In genomic region chr6:22320750-22321149, GRCh38 we compare ENCODE assay signal across 12 cellular contexts. TPM values are rescaled to one million over a fixed set of nuclear protein-coding genes. Genes with fewer than 3 reads are reported as not detected.
DNase-seq lines count a peak whose midpoint lies in the region; ATAC-seq, FAIRE-seq and TF ChIP-seq lines count a peak whose summit lies in the region.
"Had no signal": no experiment of that assay in that cellular context is flagged by ENCODE, and none has a peak within 500 bp of the region (broad histone marks: within the 10 kb centered on the region; RNA-seq: fewer than 3 reads in every experiment).

No MANE protein-coding gene starts in this region.

- H3K9ac ChIP-seq in GM12878 (ENCODE audit: control insufficient read depth, insufficient read depth, low read length), result no peak overlapping the region
- H3K9ac ChIP-seq: BLaER1 had no signal

- H2AFZ ChIP-seq in GM12878 (ENCODE audit: control insufficient read depth, low read depth, low read length) (no peak overlapping the region), OCI-LY7 (ENCODE audit: low read length) (no peak overlapping the region)

- in situ Hi-C loops in GM12878 (cut with MboI), result no loop called here

- no peak overlapping the region for H3K4me3 ChIP-seq in GM12878
- no peak overlapping the region for H3K4me3 ChIP-seq in OCI-LY7 (ENCODE audit: low read depth, low read length, poor library complexity, severe bottlenecking)
- H3K4me3 ChIP-seq: BLaER1 had no signal

- no peaks in the 10 kb centered on the region for H4K20me1 ChIP-seq in GM12878 (ENCODE audit: control insufficient read depth, insufficient read depth)
- H4K20me1 ChIP-seq in OCI-LY7 (ENCODE audit: insufficient read depth, low read length), result no peaks in the 10 kb centered on the region
- H4K20me1 ChIP-seq: BLaER1 had no signal

- no peak for TF ChIP-seq POLR2A in GM12878 (IDR thresholded peaks at IDR 0.05; ENCODE audit: low read depth, low read length)
- no peak for TF ChIP-seq POLR2A in GM12891 (IDR thresholded peaks at IDR 0.05; ENCODE audit: low read depth, low read length)

- H3K9me3 ChIP-seq in GM12878 (replicated peaks; ENCODE audit: control insufficient read depth, insufficient read depth, low read length) (no peaks in the 10 kb centered on the region; the same call in none of the 3 replicates), OCI-LY7 (ENCODE audit: low read length) (no peaks in the 10 kb centered on the region)

- ATAC-seq in GM12878, result no peak
- ATAC-seq: esophagus mucosa had no signal

- POLR2A ChIA-PET in GM12878 (lab: Charles Lee) (no interaction called here), OCI-LY7 (lab: Charles Lee) (no interaction called here)

- SMC1A ChIA-PET in GM12878 (lab: Charles Lee; ENCODE audit: uncharacterized antibody, unreplicated experiment), result interaction anchor here (1.0 to 1.5 kb wide), 2 partner anchors 12 to 43 kb away, joined by 3 to 10 read pairs; no protein-coding TSS in a partner anchor

- H3K27ac ChIP-seq in GM12878 (ENCODE audit: control insufficient read depth, insufficient read depth), result no peak overlapping the region
- no peak overlapping the region for H3K27ac ChIP-seq in OCI-LY7 (ENCODE audit: low read depth, low read length, poor library complexity, severe bottlenecking)
- H3K27ac ChIP-seq: BLaER1 had no signal

- H3K27me3 ChIP-seq in GM12878 (replicated peaks in 1 of 2; ENCODE audit: control insufficient read depth in 2 of 2, insufficient read depth in 2 of 2, low read length in 1 of 2), result no peaks in the 10 kb centered on the region
- H3K27me3 ChIP-seq: BLaER1 had no signal

- 55% methylated on average over 1 of the region's 1 CpG for WGBS in GM12878 (ENCODE audit: insufficient coverage, insufficient replicate concordance, low lambda C conversion rate, missing lambda C conversion rate)

- RAD21 ChIA-PET in GM12878 (lab: Charles Lee; ENCODE audit: unreplicated experiment), result interaction anchor here (1.3 kb wide), 1 partner anchor 52 kb away, joined by 4 read pairs; no protein-coding TSS in a partner anchor

- CTCF ChIA-PET in GM12878 (lab: Yijun Ruan, JAX), result interaction anchor here (1.0 kb wide), 1 partner anchor 16 kb away, joined by 3 read pairs; no protein-coding TSS in a partner anchor
- CTCF ChIA-PET in OCI-LY7 (lab: Charles Lee; ENCODE audit: unreplicated experiment), result no interaction called here

- BruUV-seq in GM12878 (replicated peaks; lab: Mats Ljungman, UMichigan) (no TSS peak), OCI-LY7 (replicated peaks; lab: Mats Ljungman, UMichigan) (no TSS peak)

- no peak for TF ChIP-seq RAD21 in GM12878 (IDR thresholded peaks at IDR 0.05; ENCODE audit: insufficient read depth, low read depth, low read length)

- H3K79me2 ChIP-seq in GM12878 (ENCODE audit: control insufficient read depth, insufficient read depth, low read length) (no peaks in the 10 kb centered on the region), OCI-LY7 (ENCODE audit: insufficient read depth, low read depth, low read length) (no peaks in the 10 kb centered on the region)

- no peak overlapping the region for H3K4me2 ChIP-seq in GM12878 (ENCODE audit: control insufficient read depth, insufficient read depth)
- no peak overlapping the region for H3K4me2 ChIP-seq in OCI-LY7 (ENCODE audit: low read length)

- intact Hi-C loops in GM12878 (cut with micrococcal nuclease; ENCODE audit: unreplicated experiment) (no loop called here), OCI-LY7 (cut with micrococcal nuclease; ENCODE audit: unreplicated experiment) (no loop called here)

- no peaks in the 10 kb centered on the region for H3K9me2 ChIP-seq in OCI-LY7 (ENCODE audit: insufficient read depth, low read length)

- H3K36me3 ChIP-seq in GM12878 (ENCODE audit: control insufficient read depth in 2 of 2, insufficient read depth in 2 of 2, low read length in 1 of 2) (no peaks in the 10 kb centered on the region), OCI-LY7 (ENCODE audit: insufficient read depth, low read length) (no peaks in the 10 kb centered on the region)
- H3K36me3 ChIP-seq: BLaER1 had no signal

- TF ChIP-seq EP300 in GM12878 (IDR thresholded peaks at IDR 0.05; ENCODE audit: borderline replicate concordance in 1 of 2, control insufficient read depth in 1 of 2, low read depth in 2 of 2, low read length in 2 of 2), result no peak

- H3K4me1 ChIP-seq in GM12878 (ENCODE audit: control insufficient read depth, insufficient read depth, low read length), result peaks cover 8% of the 10 kb centered on the region
- H3K4me1 ChIP-seq in OCI-LY7 (ENCODE audit: insufficient read depth, low read length, poor library complexity, severe bottlenecking), result no peaks in the 10 kb centered on the region

- DNase-seq in AG08396 (ENCODE audit: low spot score) (peak; percentile 74), HTR-8/SVneo (ENCODE audit: insufficient read length, low spot score) (peak; percentile 56), GM12878 (ENCODE audit: low read depth, low spot score) (no peak), left kidney (ENCODE audit: low read depth, low spot score) (peak; percentile 78), HT-29 (ENCODE audit: low spot score) (no peak), GM12891 (ENCODE audit: insufficient read length, low spot score) (no peak), OCI-LY7 (ENCODE audit: low spot score) (no peak), putamen (ENCODE audit: low spot score) (no peak)
- DNase-seq: amygdala had no signal

- FAIRE-seq in HTR-8/SVneo (lab: Jason Lieb, UNC), result no peak
- no peak for FAIRE-seq in GM12878 (lab: Jason Lieb, UNC)
- FAIRE-seq in GM12891 (lab: Jason Lieb, UNC), result no peak

- TF ChIP-seq CTCF in GM12878 (IDR thresholded peaks at IDR 0.05 in 2 of 3, conservative IDR thresholded peaks at IDR 0.05 in 1 of 3; ENCODE audit: control insufficient read depth in 2 of 3, extremely low read depth in 1 of 3, insufficient read depth in 1 of 3, low read depth in 3 of 3, low read length in 3 of 3) (no peak), OCI-LY7 (conservative IDR thresholded peaks at IDR 0.05; ENCODE audit: low read length) (no peak)

TF ChIP-seq in GM12878, 131 proteins besides CTCF, POLR2A, EP300 and RAD21:
- TF ChIP-seq MLLT1 (IDR thresholded peaks at IDR 0.05) (no peak), TCF7 (IDR thresholded peaks at IDR 0.05; ENCODE audit: borderline replicate concordance) (0 out of 2 replicates have a peak, but pooled peaks have one; percentile 23)
TF ChIP-seq in GM12878: peak in this region for 1.

TF ChIP-seq in GM12891, 5 proteins besides CTCF, POLR2A, EP300 and RAD21:
- TF ChIP-seq PAX5 (IDR thresholded peaks at IDR 0.05; ENCODE audit: insufficient read depth, low read length, severe bottlenecking), result no peak
- no peak for TF ChIP-seq POLR2AphosphoS5 (IDR thresholded peaks at IDR 0.05; ENCODE audit: low read depth, low read length)
- no peak for TF ChIP-seq POU2F2 (IDR thresholded peaks at IDR 0.05; ENCODE audit: low read depth, low read length)
- no peak for TF ChIP-seq SPI1 (IDR thresholded peaks at IDR 0.05; ENCODE audit: low read depth, low read length)
- TF ChIP-seq TAF1 (IDR thresholded peaks at IDR 0.05; ENCODE audit: low read depth, low read length), result no peak

RNA-seq across cellular contexts. Expression of gene PRL, which starts 23.9 kb away (rescaled TPM):
- not detected in 2 replicates for total RNA-seq in GM12878 (2013; cell fraction: nucleolus; rRNA removed)
- total RNA-seq in GM12878 (2014; rRNA removed) (12.3 and 14.9 TPM in 2 replicates), GM12878 (2014; rRNA removed; fragmentation: Illumina TruSeq; extraction: Trizol) (17.4 and 18.3 TPM in 2 replicates), GM12878 (2021) (19.1 and 20.3 TPM in 2 replicates), OCI-LY7 (2022) (not detected in 2 replicates)
- polyA plus RNA-seq in GM12878 (2011; ENCODE audit: low read depth), result 5.3 TPM
- polyA plus RNA-seq in GM12878 (2011; rRNA removed) (0.05 TPM in 1 of 2 replicates, not detected in the other), GM12878 (2014; fragmentation: Illumina TruSeq; extraction: Trizol) (25.9 and 26.1 TPM in 2 replicates), GM12878 (2014; fragmentation: Nextera tagmentation; extraction: Ambion mirVana) (10 to 100 TPM; 27.6 to 34.9 TPM), GM12878 (2014; rRNA removed) (23.2 and 23.4 TPM in 2 replicates), GM12878 (2016; fragmentation: Nextera tagmentation; extraction: Ambion mirVana) (10 to 100 TPM; 23.8 to 29.2 TPM)
- not detected in 2 replicates for polyA plus RNA-seq in GM12878 (2011; cell fraction: cytosol; rRNA removed)
- not detected in 2 replicates for polyA plus RNA-seq in GM12878 (2011; cell fraction: nucleus; rRNA removed)
- 2.4 and 6.6 TPM in 2 replicates for polyA plus RNA-seq in GM12878 (2012)
- not detected in 2 replicates for polyA minus RNA-seq in GM12878 (2011; rRNA and poly(A)+ RNA removed)
- not detected in 2 replicates for polyA minus RNA-seq in GM12878 (2011; cell fraction: cytosol; rRNA and poly(A)+ RNA removed)
- not detected in 2 replicates for polyA minus RNA-seq in GM12878 (2011; cell fraction: nucleus; rRNA and poly(A)+ RNA removed)
- total RNA-seq in HT-29 (2014; rRNA removed; shearing (Covaris generic)), result not detected in 2 replicates
- not detected for polyA plus RNA-seq in GM12891 (2012; ENCODE audit: low read depth, missing spikeins)
- total RNA-seq in OCI-LY7 (2014; rRNA removed; shearing (Covaris generic)), result not detected in 2 replicates
- total RNA-seq: esophagus mucosa; T-helper 2 cell treated with Interferon-gamma antibody and Interleukin-4, amounts not matched to agents 100 ng/mL and 5 ng/mL, for 36 hours had no signal

Comparison
In these comparisons a context has a peak if more than half of its experiments do, and no peak if none do; other contexts are left out.
1. DNase-seq: peak in AG08396 (single experiment), HTR-8/SVneo (single experiment) and left kidney (single experiment); none in GM12878 (single experiment), HT-29 (single experiment), GM12891 (single experiment), OCI-LY7 (single experiment) and putamen (single experiment).